9 cellular contexts compared by ENCODE assay signal in genomic region chr11:111601636-111601978, GRCh38. TPM values are rescaled to one million over a fixed set of nuclear protein-coding genes. Genes with fewer than 3 reads are reported as not detected.
DNase-seq lines count a peak whose midpoint lies in the region; FAIRE-seq and TF ChIP-seq lines count a peak whose summit lies in the region.
"Had no signal": no experiment of that assay in that cellular context is flagged by ENCODE, and none has a peak within 500 bp of the region (broad histone marks: within the 10 kb centered on the region; RNA-seq: fewer than 3 reads in every experiment).

No MANE protein-coding gene starts in this region.

- peak overlapping the region; percentile 90 for H3K4me3 Mint-ChIP-seq in activated CD4-positive, alpha-beta T cell treated with anti-CD3 and anti-CD28 coated beads, Interleukin-2, amount 10 ng/mL, durations not matched to agents 24 days and 14 days

- no peaks in the 10 kb centered on the region for H3K36me3 ChIP-seq in adrenal gland (replicated peaks in 1 of 2)
- no peaks in the 10 kb centered on the region for H3K36me3 ChIP-seq in liver (ENCODE audit: control insufficient read depth in 4 of 4, insufficient read depth in 3 of 4, low read depth in 1 of 4, low read length in 3 of 4)
- H3K36me3 ChIP-seq in testis (ENCODE audit: low read depth, missing control alignments), result no peaks in the 10 kb centered on the region

- TF ChIP-seq CTCF in adrenal gland (IDR thresholded peaks at IDR 0.05) (no peak), liver (IDR thresholded peaks at IDR 0.05; ENCODE audit: low read depth, low read length, missing input control) (no peak), testis (IDR thresholded peaks at IDR 0.05) (no peak)

- H3K4me3 ChIP-seq in adrenal gland (peak overlapping the region in 1 of 4 donors; percentile 89), liver (ENCODE audit: low read depth in 1 of 3, low read length in 3 of 3) (peak overlapping the region in 1 of 3 donors; percentile 92), testis (peak overlapping the region; percentile 83 to 96)

- peak overlapping the region; percentile 63 to 74 for H3K9ac ChIP-seq in liver (ENCODE audit: low read depth in 1 of 2, low read length in 2 of 2)

- H3K27me3 Mint-ChIP-seq in activated CD4-positive, alpha-beta T cell treated with anti-CD3 and anti-CD28 coated beads, Interleukin-2, amount 10 ng/mL, durations not matched to agents 24 days and 14 days, result peaks cover 12% of the 10 kb centered on the region

- TF ChIP-seq RAD21 in liver (IDR thresholded peaks at IDR 0.05), result no peak

- H3K4me1 Mint-ChIP-seq in activated CD4-positive, alpha-beta T cell treated with anti-CD3 and anti-CD28 coated beads, Interleukin-2, amount 10 ng/mL, durations not matched to agents 24 days and 14 days, result peaks cover 26% of the 10 kb centered on the region

- H3K36me3 Mint-ChIP-seq in activated CD4-positive, alpha-beta T cell treated with anti-CD3 and anti-CD28 coated beads, Interleukin-2, amount 10 ng/mL, durations not matched to agents 24 days and 14 days (ENCODE audit: low read depth), result peaks cover 1% of the 10 kb centered on the region

- no peak for DNase-seq in activated CD4-positive, alpha-beta T cell treated with anti-CD3 and anti-CD28 coated beads, Interleukin-2, amount 10 ng/mL, durations not matched to agents 24 days and 14 days
- DNase-seq in activated CD4-positive, alpha-beta T cell treated with anti-CD3 and anti-CD28 coated beads for 48 hours, result no peak
- no peak for DNase-seq in adrenal gland
- DNase-seq in testis, result no peak
- no peak for DNase-seq in HT-29 (ENCODE audit: low spot score)
- DNase-seq in GM12891 (ENCODE audit: insufficient read length, low spot score), result no peak
- DNase-seq in mesenteric fat pad (ENCODE audit: low spot score), result no peak

- H3K4me1 ChIP-seq in adrenal gland (replicated peaks in 1 of 2) (peaks cover 12 to 36% of the 10 kb centered on the region in 2 donors), liver (ENCODE audit: control insufficient read depth in 4 of 4, insufficient read depth in 4 of 4, low read length in 3 of 4) (peaks cover under 1 to 20% (median 10%) of the 10 kb centered on the region in 4 donors), testis (no peaks in the 10 kb centered on the region)

- intact Hi-C loops in activated CD4-positive, alpha-beta T cell treated with anti-CD3 and anti-CD28 coated beads, Interleukin-2, amount 10 ng/mL, durations not matched to agents 24 days and 14 days (cut with micrococcal nuclease), result loop anchor here (5.0 kb wide), 3 partner anchors 74 to 471 kb away; partner anchors contain the start of genes NKAPD1, PIH1D2 and POU2AF1
- intact Hi-C loops in adrenal gland (cut with DNase I) (loop anchor here (5.0 kb wide), 1 partner anchor 176 kb away; no protein-coding TSS in a partner anchor), testis (cut with DNase I; ENCODE audit: low total_unique reads) (loop anchor here (5.0 kb wide), 1 partner anchor 171 kb away; no protein-coding TSS in a partner anchor)

- TF ChIP-seq POLR2A in adrenal gland (IDR thresholded peaks at IDR 0.05) (no peak), testis (IDR thresholded peaks at IDR 0.05) (no peak), GM12891 (IDR thresholded peaks at IDR 0.05; ENCODE audit: low read depth, low read length) (no peak)

- no peaks in the 10 kb centered on the region for H3K27me3 ChIP-seq in adrenal gland
- no peaks in the 10 kb centered on the region for H3K27me3 ChIP-seq in liver (ENCODE audit: control insufficient read depth in 4 of 4, insufficient read depth in 4 of 4, low read length in 3 of 4)
- H3K27me3 ChIP-seq in testis, result no peaks in the 10 kb centered on the region

- WGBS in adrenal gland, 4 donors, result 17 to 21% (median 21%) methylated on average over 9 of the region's 9 CpGs
- WGBS in liver, result 38% methylated on average over 9 of the region's 9 CpGs
- WGBS in testis, 2 donors, result 7 to 11% methylated on average over 9 of the region's 9 CpGs

- no peaks in the 10 kb centered on the region for H3K9me3 ChIP-seq in adrenal gland (replicated peaks in 1 of 3)
- no peaks in the 10 kb centered on the region for H3K9me3 ChIP-seq in liver (ENCODE audit: control insufficient read depth in 4 of 4, low read length in 3 of 4)
- H3K9me3 ChIP-seq in testis, result no peaks in the 10 kb centered on the region

- peak overlapping the region; percentile 83 for H3K27ac Mint-ChIP-seq in activated CD4-positive, alpha-beta T cell treated with anti-CD3 and anti-CD28 coated beads, Interleukin-2, amount 10 ng/mL, durations not matched to agents 24 days and 14 days

- H3K27ac ChIP-seq in adrenal gland, result peak overlapping the region in 3 of 5 donors; percentile 98 to 99 (median 99)
- peak overlapping the region; percentile 32 to 75 for H3K27ac ChIP-seq in liver (ENCODE audit: low read depth in 1 of 2, low read length in 2 of 2)
- H3K27ac ChIP-seq in testis, result peak overlapping the region; percentile 96 to 98

- no peak for FAIRE-seq in GM12891 (lab: Jason Lieb, UNC)
- FAIRE-seq: endometrium had no signal

- no peaks in the 10 kb centered on the region for H3K9me3 Mint-ChIP-seq in activated CD4-positive, alpha-beta T cell treated with anti-CD3 and anti-CD28 coated beads, Interleukin-2, amount 10 ng/mL, durations not matched to agents 24 days and 14 days

TF ChIP-seq in liver, 16 proteins besides CTCF, POLR2A, EP300 and RAD21 (continues in another document):
- TF ChIP-seq ATF3 (IDR thresholded peaks at IDR 0.05) (no peak), FOXA1 (IDR thresholded peaks at IDR 0.05) (no peak), HNF4G (IDR thresholded peaks at IDR 0.05) (no peak), MAX (IDR thresholded peaks at IDR 0.05) (no peak), SP1 (IDR thresholded peaks at IDR 0.05) (no peak), GABPA (IDR thresholded peaks at IDR 0.05 in 1 of 2, conservative IDR thresholded peaks at IDR 0.05 in 1 of 2) (no peak), EGR1 (IDR thresholded peaks at IDR 0.05; ENCODE audit: low read depth in 2 of 2) (no peak), ZBTB33 (IDR thresholded peaks at IDR 0.05) (no peak)

TF ChIP-seq in GM12891, 5 proteins besides CTCF, POLR2A, EP300 and RAD21:
- TF ChIP-seq TAF1 (IDR thresholded peaks at IDR 0.05; ENCODE audit: low read depth, low read length), result no peak
- no peak for TF ChIP-seq POLR2AphosphoS5 (IDR thresholded peaks at IDR 0.05; ENCODE audit: low read depth, low read length)
- no peak for TF ChIP-seq SPI1 (IDR thresholded peaks at IDR 0.05; ENCODE audit: low read depth, low read length)
- no peak for TF ChIP-seq POU2F2 (IDR thresholded peaks at IDR 0.05; ENCODE audit: low read depth, low read length)
- TF ChIP-seq PAX5 (IDR thresholded peaks at IDR 0.05; ENCODE audit: insufficient read depth, low read length, severe bottlenecking), result no peak

RNA-seq across cellular contexts. Expression of gene SIK2, which starts 0.6 kb away (rescaled TPM):
- 8.2 and 9.0 TPM in 2 replicates for total RNA-seq in activated CD4-positive, alpha-beta T cell treated with anti-CD3 and anti-CD28 coated beads, Interleukin-2, amount 10 ng/mL, durations not matched to agents 24 days and 14 days
- total RNA-seq in adrenal gland (10 to 100 TPM; 22.8 to 33.0 (median 29.1) TPM), liver (10 to 100 TPM; 10.4 to 15.0 TPM), testis (1 to 10 TPM; 7.6 to 8.9 TPM), mesenteric fat pad (174 TPM)
- polyA plus RNA-seq in adrenal gland (10 to 100 TPM in 2 of 3 donors, 1 to 10 TPM in 1; 7.6 to 18.6 (median 10.0) TPM), liver (1 to 10 TPM; 6.5 to 8.2 TPM), testis (ENCODE audit: insufficient read depth, low read depth, low replicate concordance) (9.8 TPM)
- 11.4 and 12.4 TPM in 2 replicates for total RNA-seq in HT-29 (2014; rRNA removed; shearing (Covaris generic))
- polyA plus RNA-seq in GM12891 (2012; ENCODE audit: low read depth, missing spikeins), result 3.7 TPM
